In the genomic region with DNA sequence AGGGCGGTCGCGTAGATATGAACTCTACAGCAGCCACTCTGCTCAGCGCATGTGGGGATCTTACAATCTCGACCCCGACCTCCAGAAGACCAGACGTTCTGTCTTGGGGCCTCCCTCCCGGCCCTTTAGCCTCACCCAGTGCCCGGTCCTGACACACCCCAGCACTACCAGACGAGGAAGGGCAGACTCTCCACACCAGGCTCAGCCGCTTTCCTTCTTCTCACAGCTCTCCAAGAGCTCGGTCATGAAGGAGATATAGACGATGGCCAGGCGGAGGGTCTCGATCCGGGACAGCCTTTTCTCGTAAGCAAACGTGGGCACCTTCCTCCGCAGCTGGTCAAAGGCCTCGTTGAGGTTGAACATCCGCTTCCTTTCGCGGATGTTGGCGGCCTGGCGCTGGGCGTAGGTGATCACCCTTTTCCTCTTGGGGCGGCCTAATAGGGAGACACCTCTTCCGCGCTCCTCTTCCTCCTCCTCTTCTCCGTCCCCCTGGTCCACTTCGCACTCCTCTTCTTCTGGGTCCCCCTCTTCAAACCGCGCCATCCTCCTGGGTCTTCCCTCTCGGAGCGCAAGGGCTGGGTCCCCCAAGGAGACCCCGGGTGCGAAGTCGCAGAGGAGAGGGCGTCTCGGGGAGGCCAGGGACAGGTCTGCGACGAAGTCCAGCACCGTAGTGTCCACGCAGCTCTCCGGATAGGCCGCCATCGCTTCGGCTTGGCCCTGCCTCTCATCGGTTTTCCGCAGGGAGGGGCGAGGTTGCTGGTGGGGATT, we compare ENCODE assay signal across 17 cellular contexts. TPM values are rescaled to one million over a fixed set of nuclear protein-coding genes. Genes with fewer than 3 reads are reported as not detected.
DNase-seq lines count a peak whose midpoint lies in the region; ATAC-seq and TF ChIP-seq lines count a peak whose summit lies in the region.
"Had no signal": no experiment of that assay in that cellular context is flagged by ENCODE, and none has a peak within 500 bp of the region (broad histone marks: within the 10 kb centered on the region; RNA-seq: fewer than 3 reads in every experiment).

A gene with protein sequence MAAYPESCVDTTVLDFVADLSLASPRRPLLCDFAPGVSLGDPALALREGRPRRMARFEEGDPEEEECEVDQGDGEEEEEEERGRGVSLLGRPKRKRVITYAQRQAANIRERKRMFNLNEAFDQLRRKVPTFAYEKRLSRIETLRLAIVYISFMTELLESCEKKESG (minus strand): TSS at position 761 of the 768 bp plus-strand sequence. CDS start 59 bp downstream, at position 702.

- no peaks in the 10 kb centered on the region for H3K9me3 ChIP-seq in RWPE2 (ENCODE audit: severe bottlenecking)
- H3K9me3 ChIP-seq in iPS DF 6.9 (ENCODE audit: control insufficient read depth, insufficient read depth, low read length) = no peaks in the 10 kb centered on the region
- H3K9me3 ChIP-seq: vagina had no signal

- POLR2A ChIA-PET in activated CD4-positive, alpha-beta T cell treated with anti-CD3 and anti-CD28 coated beads, Interleukin-2, amount 10 ng/mL, durations not matched to agents 7 days and 5 days (lab: Charles Lee) = no interaction called here

- intact Hi-C loops in posterior vena cava (cut with DNase I) = no loop called here

- H3K4me3 Mint-ChIP-seq in activated CD4-positive, alpha-beta T cell treated with anti-CD3 and anti-CD28 coated beads, Interleukin-2, amount 10 ng/mL, durations not matched to agents 7 days and 5 days = no peak within 1 kb of the TSS

- no peaks in the 10 kb centered on the region for H3K4me1 ChIP-seq in RWPE2 (ENCODE audit: insufficient read depth, poor library complexity, severe bottlenecking)
- H3K4me1 ChIP-seq in iPS DF 6.9 (ENCODE audit: control insufficient read depth, insufficient read depth, low read length) = no peaks in the 10 kb centered on the region

- H3K27me3 ChIP-seq in RWPE2 (ENCODE audit: insufficient read depth, poor library complexity, severe bottlenecking) (peaks cover 69% of the 10 kb centered on the region), iPS DF 6.9 (ENCODE audit: control insufficient read depth, insufficient read depth, low read length) (peaks cover 26% of the 10 kb centered on the region)
- H3K27me3 ChIP-seq: vagina had no signal

- no peak within 1 kb of the TSS for H3K27ac ChIP-seq in RWPE2 (ENCODE audit: poor library complexity, severe bottlenecking)
- H3K27ac ChIP-seq in iPS DF 6.9 (ENCODE audit: low read length) = no peak within 1 kb of the TSS
- H3K27ac ChIP-seq: SK-N-MC, vagina had no signal

- no peaks in the 10 kb centered on the region for H3K9me3 Mint-ChIP-seq in activated CD4-positive, alpha-beta T cell treated with anti-CD3 and anti-CD28 coated beads, Interleukin-2, amount 10 ng/mL, durations not matched to agents 7 days and 5 days

- CTCF ChIA-PET in activated CD4-positive, alpha-beta T cell treated with anti-CD3 and anti-CD28 coated beads, Interleukin-2, amount 10 ng/mL, durations not matched to agents 7 days and 5 days (lab: Charles Lee) = interaction anchor here (0.6 kb wide), 1 partner anchor 561 kb away, joined by 4 read pairs; no protein-coding TSS in a partner anchor

- H3K36me3 Mint-ChIP-seq in activated CD4-positive, alpha-beta T cell treated with anti-CD3 and anti-CD28 coated beads, Interleukin-2, amount 10 ng/mL, durations not matched to agents 7 days and 5 days (ENCODE audit: low read depth) = no peaks in the 10 kb centered on the region

- no CpG with 5 or more reads among the region's 51 CpGs for WGBS in iPS DF 6.9 (ENCODE audit: insufficient coverage, insufficient read length)

- H3K4me3 ChIP-seq in RWPE2 (ENCODE audit: severe bottlenecking) = no peak within 1 kb of the TSS
- peak within 1 kb of the TSS; percentile 57; the same call in 1 of the 2 replicates for H3K4me3 ChIP-seq in iPS DF 6.9 (ENCODE audit: low read length)
- H3K4me3 ChIP-seq: SK-N-MC had no signal

- DNase-seq in AG20443 (ENCODE audit: low spot score) (peak; percentile 59), RWPE2 (ENCODE audit: low spot score) (peak; percentile 31), iPS DF 6.9 (ENCODE audit: low read depth, low spot score) (no peak), posterior vena cava (ENCODE audit: low spot score) (peak; percentile 57), NCI-H1436 treated with DMSO at 0.1 percent for 48 hours (lab: John Stamatoyannopoulos, UW) (no peak), NCI-H2107 treated with DMSO at 0.1 percent for 48 hours (lab: John Stamatoyannopoulos, UW; ENCODE audit: unreplicated experiment) (no peak)
- no peak for DNase-seq in activated CD4-positive, alpha-beta T cell treated with anti-CD3 and anti-CD28 coated beads, Interleukin-2, amount 10 ng/mL, durations not matched to agents 7 days and 5 days
- DNase-seq: activated T-cell treated with anti-CD3 and anti-CD28 coated beads, Interleukin-2, amount 50 U/mL, for 48 hours; GF-D8; NCI-H1105; NCI-H748 treated with DMSO at 0.1 percent for 48 hours had no signal

- peaks cover 30% of the 10 kb centered on the region for H3K27me3 Mint-ChIP-seq in activated CD4-positive, alpha-beta T cell treated with anti-CD3 and anti-CD28 coated beads, Interleukin-2, amount 10 ng/mL, durations not matched to agents 7 days and 5 days

- H3K36me3 ChIP-seq in RWPE2 (ENCODE audit: low read depth) (no peaks in the 10 kb centered on the region), iPS DF 6.9 (ENCODE audit: control insufficient read depth, insufficient read depth, low read length) (no peaks in the 10 kb centered on the region)
- H3K36me3 ChIP-seq: vagina had no signal

- ATAC-seq in RWPE2 (ENCODE audit: low read depth) (0 out of 3 replicates have a peak, but pooled peaks have one; percentile 17), HG03108 (IDR thresholded peaks at IDR 0.05; ENCODE audit: unreplicated experiment) (no peak)
- ATAC-seq: left lobe of liver had no signal

- no peak within 1 kb of the TSS for H3K27ac Mint-ChIP-seq in activated CD4-positive, alpha-beta T cell treated with anti-CD3 and anti-CD28 coated beads, Interleukin-2, amount 10 ng/mL, durations not matched to agents 7 days and 5 days

- no peaks in the 10 kb centered on the region for H3K4me1 Mint-ChIP-seq in activated CD4-positive, alpha-beta T cell treated with anti-CD3 and anti-CD28 coated beads, Interleukin-2, amount 10 ng/mL, durations not matched to agents 7 days and 5 days

- TF ChIP-seq CTCF in RWPE2 (IDR thresholded peaks at IDR 0.05; ENCODE audit: poor library complexity, severe bottlenecking) = no peak

RNA-seq across cellular contexts. Expression of the gene that starts here (rescaled TPM):
- not detected for total RNA-seq in posterior vena cava
- total RNA-seq in activated CD4-positive, alpha-beta T cell treated with anti-CD3 and anti-CD28 coated beads, Interleukin-2, amount 10 ng/mL, durations not matched to agents 7 days and 5 days = not detected
- total RNA-seq: fibroblast of lung, left lobe of liver, pulmonary artery endothelial cell, vagina had no signal

Comparison
In these comparisons a context has a peak if more than half of its experiments do, and no peak if none do; other contexts are left out.
1. Peak in DNase-seq in posterior vena cava; RNA of the gene not detected or under 1 TPM.
2. DNase-seq: peak in AG20443 (single experiment) and RWPE2 (single experiment); none in iPS DF 6.9 (single experiment), NCI-H1436 treated with DMSO at 0.1 percent for 48 hours (single experiment), activated CD4-positive, alpha-beta T cell treated with anti-CD3 and anti-CD28 coated beads, Interleukin-2, amount 10 ng/mL, durations not matched to agents 7 days and 5 days (single experiment) and NCI-H2107 treated with DMSO at 0.1 percent for 48 hours (single experiment).